In genomic region chr15:45113380-45113990, GRCh38 we compare ENCODE assay signal across 1 cellular context.
TF ChIP-seq lines count a peak whose summit lies in the region.

No MANE protein-coding gene starts in this region.

TF ChIP-seq in A549, 52 proteins besides CTCF, POLR2A, EP300 and RAD21:
- TF ChIP-seq MAX (IDR thresholded peaks at IDR 0.05) = no peak
- TF ChIP-seq RCOR1 (IDR thresholded peaks at IDR 0.05; ENCODE audit: low read depth, low read length) = no peak
- no peak for TF ChIP-seq MYC (IDR thresholded peaks at IDR 0.05; ENCODE audit: borderline replicate concordance, low read length)
- TF ChIP-seq NFE2L2 (conservative IDR thresholded peaks at IDR 0.05; ENCODE audit: low read length) = no peak
- TF ChIP-seq HES2 (IDR thresholded peaks at IDR 0.05) = no peak
